ENCODE assay signal across 22 cellular contexts in genomic region chr2:42450136-42450535, GRCh38. TPM values are rescaled to one million over a fixed set of nuclear protein-coding genes. Genes with fewer than 3 reads are reported as not detected.
DNase-seq lines count a peak whose midpoint lies in the region; ATAC-seq, FAIRE-seq and TF ChIP-seq lines count a peak whose summit lies in the region.
"Had no signal": no experiment of that assay in that cellular context is flagged by ENCODE, and none has a peak within 500 bp of the region (broad histone marks: within the 10 kb centered on the region; RNA-seq: fewer than 3 reads in every experiment).

No MANE protein-coding gene starts in this region.

- no peak for ATAC-seq in activated CD8-positive, alpha-beta T cell treated with anti-CD3 and anti-CD28 coated beads for 36 hours
- no peak for ATAC-seq in HG02852 (IDR thresholded peaks at IDR 0.05; ENCODE audit: unreplicated experiment)
- ATAC-seq: stimulated activated memory B cell treated with anti-CD40 and anti-IgM and Interleukin-4, amounts not matched to agents 10 μg/mL and 1 μg/mL and 100 μg/mL, for 72 hours; T-helper 17 cell had no signal

- CTCF ChIA-PET in activated CD8-positive, alpha-beta T cell treated with anti-CD3 and anti-CD28 coated beads for 36 hours (lab: Charles Lee): no interaction called here

- H3K36me3 ChIP-seq in bronchial epithelial cell (ENCODE audit: control insufficient read depth, insufficient read depth, low read length): no peaks in the 10 kb centered on the region

- intact Hi-C loops in activated CD8-positive, alpha-beta T cell treated with anti-CD3 and anti-CD28 coated beads for 36 hours (cut with micrococcal nuclease): no loop called here

- no peaks in the 10 kb centered on the region for H3K9me3 Mint-ChIP-seq in activated CD8-positive, alpha-beta T cell treated with anti-CD3 and anti-CD28 coated beads for 36 hours
- H3K9me3 Mint-ChIP-seq: activated naive CD4-positive, alpha-beta T cell treated with anti-CD3 and anti-CD28 coated beads for 36 hours had no signal

- H3K27ac Mint-ChIP-seq in activated CD8-positive, alpha-beta T cell treated with anti-CD3 and anti-CD28 coated beads for 36 hours: no peak overlapping the region
- H3K27ac Mint-ChIP-seq: activated naive CD4-positive, alpha-beta T cell treated with anti-CD3 and anti-CD28 coated beads for 36 hours; stimulated activated memory B cell treated with anti-CD40 and anti-IgM and Interleukin-4, amounts not matched to agents 10 μg/mL and 1 μg/mL and 100 μg/mL, for 72 hours; T-helper 17 cell had no signal

- H3K4me3 ChIP-seq in AG10803 (ENCODE audit: low read length) (no peak overlapping the region), bronchial epithelial cell (ENCODE audit: low read depth, low read length) (no peak overlapping the region)

- POLR2A ChIA-PET in activated CD8-positive, alpha-beta T cell treated with anti-CD3 and anti-CD28 coated beads for 36 hours (lab: Charles Lee): no interaction called here

- DNase-seq in AG10803 (ENCODE audit: low read depth) (peak; percentile 15), HK-2 (ENCODE audit: unreplicated experiment) (peak; percentile 13), bronchial epithelial cell (ENCODE audit: low read depth) (peak; percentile 27), myocyte (ENCODE audit: low read depth) (peak; percentile 35), GM20000 (ENCODE audit: low spot score) (no peak), T-helper 9 cell (no peak)
- no peak for DNase-seq in activated CD8-positive, alpha-beta T cell treated with anti-CD3 and anti-CD28 coated beads for 36 hours
- DNase-seq: activated CD4-positive, alpha-beta T cell treated with anti-CD3 and anti-CD28 coated beads for 48 hours; activated naive CD4-positive, alpha-beta T cell treated with anti-CD3 and anti-CD28 coated beads for 36 hours; amniotic stem cell; dermis blood vessel endothelial cell; GOT3; Karpas-422; mesenchymal stem cell; NCI-H187 treated with DMSO at 0.1 percent for 48 hours; retina; SK-N-SH; stimulated activated CD4-positive, alpha-beta T cell treated with anti-CD3 and anti-CD28 coated beads, Interleukin-4, amount 100 ng/mL, for 1 hour; T-helper 17 cell had no signal

- H3K4me3 Mint-ChIP-seq in activated CD8-positive, alpha-beta T cell treated with anti-CD3 and anti-CD28 coated beads for 36 hours: no peak overlapping the region
- H3K4me3 Mint-ChIP-seq: activated naive CD4-positive, alpha-beta T cell treated with anti-CD3 and anti-CD28 coated beads for 36 hours; stimulated activated memory B cell treated with anti-CD40 and anti-IgM and Interleukin-4, amounts not matched to agents 10 μg/mL and 1 μg/mL and 100 μg/mL, for 72 hours; T-helper 17 cell had no signal

- no peaks in the 10 kb centered on the region for H3K4me1 Mint-ChIP-seq in activated CD8-positive, alpha-beta T cell treated with anti-CD3 and anti-CD28 coated beads for 36 hours (ENCODE audit: low read depth)
- H3K4me1 Mint-ChIP-seq: stimulated activated memory B cell treated with anti-CD40 and anti-IgM and Interleukin-4, amounts not matched to agents 10 μg/mL and 1 μg/mL and 100 μg/mL, for 72 hours; T-helper 17 cell had no signal

- no peaks in the 10 kb centered on the region for H3K27me3 ChIP-seq in bronchial epithelial cell (ENCODE audit: control insufficient read depth, insufficient read depth, low read length)

- FAIRE-seq in bronchial epithelial cell (lab: Jason Lieb, UNC): no peak
- FAIRE-seq: D721Med had no signal

- no peaks in the 10 kb centered on the region for H3K27me3 Mint-ChIP-seq in activated CD8-positive, alpha-beta T cell treated with anti-CD3 and anti-CD28 coated beads for 36 hours

- TF ChIP-seq CTCF in AG10803 (conservative IDR thresholded peaks at IDR 0.05; ENCODE audit: low read length): no peak
- no peak for TF ChIP-seq CTCF in bronchial epithelial cell (IDR thresholded peaks at IDR 0.05; ENCODE audit: insufficient read depth, low read length, severe bottlenecking)
- TF ChIP-seq CTCF in GM20000 (IDR thresholded peaks at IDR 0.05; ENCODE audit: extremely low read depth, missing control alignments): no peak
- no peak for TF ChIP-seq CTCF in activated CD8-positive, alpha-beta T cell treated with anti-CD3 and anti-CD28 coated beads for 36 hours (IDR thresholded peaks at IDR 0.05)

- H3K36me3 Mint-ChIP-seq in activated CD8-positive, alpha-beta T cell treated with anti-CD3 and anti-CD28 coated beads for 36 hours (ENCODE audit: low read depth): no peaks in the 10 kb centered on the region
- H3K36me3 Mint-ChIP-seq: stimulated activated memory B cell treated with anti-CD40 and anti-IgM and Interleukin-4, amounts not matched to agents 10 μg/mL and 1 μg/mL and 100 μg/mL, for 72 hours had no signal

RNA-seq across cellular contexts. Expression of gene KCNG3, which starts 43.6 kb away (rescaled TPM):
- under 0.01 TPM in 1 of 2 replicates, not detected in the other for total RNA-seq in bronchial epithelial cell
- total RNA-seq in myocyte: not detected in 2 replicates
- polyA plus RNA-seq in myocyte (2012): not detected
- total RNA-seq in activated CD8-positive, alpha-beta T cell treated with anti-CD3 and anti-CD28 coated beads for 36 hours: 1 to 10 TPM; 1.5 to 2.1 TPM
- total RNA-seq: dermis blood vessel endothelial cell, T-helper 17 cell had no signal

Comparison
In these comparisons a context has a peak if more than half of its experiments do, and no peak if none do; other contexts are left out.
1. DNase-seq: peak in AG10803 (single experiment), HK-2 (single experiment), bronchial epithelial cell (single experiment) and myocyte (single experiment); none in GM20000 (single experiment), activated CD8-positive, alpha-beta T cell treated with anti-CD3 and anti-CD28 coated beads for 36 hours (single experiment) and T-helper 9 cell (single experiment).